Comparison of ENCODE assay signal across 22 cellular contexts in the genomic region with DNA sequence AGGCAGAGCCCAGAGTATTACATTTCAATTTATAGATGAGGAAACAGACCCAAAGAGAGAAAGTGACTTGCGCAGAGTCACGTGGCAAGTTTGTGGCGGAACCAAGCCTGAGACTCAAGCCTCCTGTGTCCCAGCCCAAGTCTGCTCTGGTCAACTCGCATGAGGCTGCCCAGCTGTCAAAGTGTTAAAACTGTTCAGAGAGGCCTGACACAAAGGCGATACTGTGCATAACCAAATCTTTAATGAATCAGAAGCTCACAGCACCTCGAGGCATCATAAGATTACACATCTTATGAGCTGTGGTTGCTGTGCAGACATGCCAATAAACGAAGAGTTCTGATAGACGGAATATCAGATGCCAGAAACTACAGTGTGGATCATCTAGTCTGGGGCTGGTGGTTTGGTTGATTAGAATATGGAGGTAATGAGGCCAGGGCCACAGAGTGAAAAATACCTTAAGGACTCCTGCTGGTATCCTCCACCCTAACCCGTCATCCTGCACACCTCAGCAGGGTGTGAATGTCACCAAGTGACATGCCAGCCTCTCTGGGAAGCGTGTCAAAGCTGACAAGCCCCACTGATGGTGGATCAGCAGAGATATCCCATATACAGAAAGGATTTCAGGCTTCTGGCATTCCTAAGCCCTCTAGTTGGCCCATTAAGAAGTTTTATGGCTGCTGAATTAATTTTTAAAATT. TPM values are rescaled to one million over a fixed set of nuclear protein-coding genes. Genes with fewer than 3 reads are reported as not detected.
A peak's percentile ranks its signal among the peaks of the same experiment; 100 is the strongest.
DNase-seq lines count a peak whose midpoint lies in the region; ATAC-seq and TF ChIP-seq lines count a peak whose summit lies in the region.
"Had no signal": no experiment of that assay in that cellular context is flagged by ENCODE, and none has a peak within 500 bp of the region (broad histone marks: within the 10 kb centered on the region; RNA-seq: fewer than 3 reads in every experiment).

No MANE protein-coding gene starts in this region.

- H3K36me3 ChIP-seq in psoas muscle (ENCODE audit: insufficient read depth in 1 of 2, low read depth in 1 of 2) = no peaks in the 10 kb centered on the region

- CTCF ChIA-PET in WTC11 (lab: Charles Lee) = no interaction called here

- TF ChIP-seq CTCF in foreskin keratinocyte (conservative IDR thresholded peaks at IDR 0.05) (no peak), psoas muscle (IDR thresholded peaks at IDR 0.05) (no peak), WTC11 (IDR thresholded peaks at IDR 0.05) (no peak)

- no peak overlapping the region for H3K27ac Mint-ChIP-seq in WTC11
- H3K27ac Mint-ChIP-seq: IgD-negative memory B cell had no signal

- in situ Hi-C loops in SK-MEL-5 (cut with HindIII; ENCODE audit: low pct_unique_long_range_greater_than_20kb, low sequenced_read_pairs) (no loop called here), ACHN (cut with HindIII; ENCODE audit: low pct_ligation_motif_present, low pct_unique_long_range_greater_than_20kb, low sequenced_read_pairs) (no loop called here)

- POLR2A ChIA-PET in WTC11 (lab: Charles Lee) = no interaction called here

- no peak overlapping the region for H3K4me3 ChIP-seq in psoas muscle
- H3K4me3 ChIP-seq: A549, GM23248 had no signal

- H3K27me3 ChIP-seq in foreskin keratinocyte (no peaks in the 10 kb centered on the region), psoas muscle (ENCODE audit: insufficient read depth in 3 of 3, low read length in 2 of 3) (no peaks in the 10 kb centered on the region)

- H3K4me3 Mint-ChIP-seq in WTC11 = no peak overlapping the region
- H3K4me3 Mint-ChIP-seq: IgD-negative memory B cell had no signal

- no peaks in the 10 kb centered on the region for H3K9me3 ChIP-seq in psoas muscle
- H3K9me3 ChIP-seq: A549 had no signal

- no peaks in the 10 kb centered on the region for H3K36me3 Mint-ChIP-seq in WTC11

- no peaks in the 10 kb centered on the region for H3K4me1 Mint-ChIP-seq in WTC11
- H3K4me1 Mint-ChIP-seq: IgD-negative memory B cell had no signal

- H3K27ac ChIP-seq in foreskin keratinocyte (peak overlapping the region; percentile 78), psoas muscle (peak overlapping the region; percentile 42)
- H3K27ac ChIP-seq: A549, GM23248 had no signal

- 74 to 79% (median 75%) methylated on average over 10 of the region's 10 CpGs for WGBS in psoas muscle, 3 donors

- no peaks in the 10 kb centered on the region for H3K27me3 Mint-ChIP-seq in WTC11 (ENCODE audit: low read depth)
- H3K27me3 Mint-ChIP-seq: IgD-negative memory B cell had no signal

- H3K4me1 ChIP-seq in foreskin keratinocyte (peaks cover 24% of the 10 kb centered on the region), psoas muscle (no peaks in the 10 kb centered on the region)
- H3K4me1 ChIP-seq: A549 had no signal

- ATAC-seq in foreskin keratinocyte (peak; percentile 85), psoas muscle (no peak), WTC11 (no peak)
- ATAC-seq: A549 had no signal

- intact Hi-C loops in psoas muscle (cut with DNase I) = no loop called here

- DNase-seq in COLO829 (ENCODE audit: low spot score) = peak; percentile 95
- DNase-seq in SK-MEL-5 (ENCODE audit: low read depth, low spot score) = peak; percentile 94
- peak; percentile 80 to 88 for DNase-seq in foreskin keratinocyte
- DNase-seq in psoas muscle = no peak
- no peak for DNase-seq in DMS153 treated with DMSO at 0.1 percent for 48 hours (lab: John Stamatoyannopoulos, UW; ENCODE audit: unreplicated experiment)
- no peak for DNase-seq in ACHN
- no peak for DNase-seq in WTC11 (ENCODE audit: low spot score)
- DNase-seq in inferior parietal cortex (ENCODE audit: extremely low spot score) = no peak
- DNase-seq: AML-193; Calu3; DND-41; GF-D8; GM23248; MV-4-11; NCI-H1417 treated with DMSO at 0.1 percent for 48 hours; NCI-H2081 treated with DMSO at 0.1 percent for 48 hours; NCI-H2227 treated with DMSO at 0.1 percent for 48 hours; NCI-H69; NK-92 treated with Interleukin-12 subunit alpha and Interleukin-12 subunit beta, amount 100 ng/mL, for 24 hours; OCI-M1 had no signal

- no peaks in the 10 kb centered on the region for H3K9me3 Mint-ChIP-seq in WTC11
- H3K9me3 Mint-ChIP-seq: IgD-negative memory B cell had no signal

TF ChIP-seq in WTC11, 78 proteins besides CTCF, POLR2A, EP300 and RAD21 (continues in another document):
- TF ChIP-seq IRF2 (CRISPR knock-in tag; IDR thresholded peaks at IDR 0.05; ENCODE audit: borderline replicate concordance, low read depth) = no peak
- no peak for TF ChIP-seq NR1H2 (CRISPR knock-in tag; IDR thresholded peaks at IDR 0.05)
- TF ChIP-seq, protein P1, sequence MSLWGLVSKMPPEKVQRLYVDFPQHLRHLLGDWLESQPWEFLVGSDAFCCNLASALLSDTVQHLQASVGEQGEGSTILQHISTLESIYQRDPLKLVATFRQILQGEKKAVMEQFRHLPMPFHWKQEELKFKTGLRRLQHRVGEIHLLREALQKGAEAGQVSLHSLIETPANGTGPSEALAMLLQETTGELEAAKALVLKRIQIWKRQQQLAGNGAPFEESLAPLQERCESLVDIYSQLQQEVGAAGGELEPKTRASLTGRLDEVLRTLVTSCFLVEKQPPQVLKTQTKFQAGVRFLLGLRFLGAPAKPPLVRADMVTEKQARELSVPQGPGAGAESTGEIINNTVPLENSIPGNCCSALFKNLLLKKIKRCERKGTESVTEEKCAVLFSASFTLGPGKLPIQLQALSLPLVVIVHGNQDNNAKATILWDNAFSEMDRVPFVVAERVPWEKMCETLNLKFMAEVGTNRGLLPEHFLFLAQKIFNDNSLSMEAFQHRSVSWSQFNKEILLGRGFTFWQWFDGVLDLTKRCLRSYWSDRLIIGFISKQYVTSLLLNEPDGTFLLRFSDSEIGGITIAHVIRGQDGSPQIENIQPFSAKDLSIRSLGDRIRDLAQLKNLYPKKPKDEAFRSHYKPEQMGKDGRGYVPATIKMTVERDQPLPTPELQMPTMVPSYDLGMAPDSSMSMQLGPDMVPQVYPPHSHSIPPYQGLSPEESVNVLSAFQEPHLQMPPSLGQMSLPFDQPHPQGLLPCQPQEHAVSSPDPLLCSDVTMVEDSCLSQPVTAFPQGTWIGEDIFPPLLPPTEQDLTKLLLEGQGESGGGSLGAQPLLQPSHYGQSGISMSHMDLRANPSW (CRISPR knock-in tag; conservative IDR thresholded peaks at IDR 0.05; ENCODE audit: low read depth) = no peak
- TF ChIP-seq RELA (CRISPR knock-in tag; IDR thresholded peaks at IDR 0.05; ENCODE audit: borderline replicate concordance) = no peak
- TF ChIP-seq, protein P2, sequence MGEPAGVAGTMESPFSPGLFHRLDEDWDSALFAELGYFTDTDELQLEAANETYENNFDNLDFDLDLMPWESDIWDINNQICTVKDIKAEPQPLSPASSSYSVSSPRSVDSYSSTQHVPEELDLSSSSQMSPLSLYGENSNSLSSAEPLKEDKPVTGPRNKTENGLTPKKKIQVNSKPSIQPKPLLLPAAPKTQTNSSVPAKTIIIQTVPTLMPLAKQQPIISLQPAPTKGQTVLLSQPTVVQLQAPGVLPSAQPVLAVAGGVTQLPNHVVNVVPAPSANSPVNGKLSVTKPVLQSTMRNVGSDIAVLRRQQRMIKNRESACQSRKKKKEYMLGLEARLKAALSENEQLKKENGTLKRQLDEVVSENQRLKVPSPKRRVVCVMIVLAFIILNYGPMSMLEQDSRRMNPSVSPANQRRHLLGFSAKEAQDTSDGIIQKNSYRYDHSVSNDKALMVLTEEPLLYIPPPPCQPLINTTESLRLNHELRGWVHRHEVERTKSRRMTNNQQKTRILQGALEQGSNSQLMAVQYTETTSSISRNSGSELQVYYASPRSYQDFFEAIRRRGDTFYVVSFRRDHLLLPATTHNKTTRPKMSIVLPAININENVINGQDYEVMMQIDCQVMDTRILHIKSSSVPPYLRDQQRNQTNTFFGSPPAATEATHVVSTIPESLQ (CRISPR knock-in tag; IDR thresholded peaks at IDR 0.05) = no peak
- no peak for TF ChIP-seq TCF7 (CRISPR knock-in tag; IDR thresholded peaks at IDR 0.05; ENCODE audit: low read depth)
- TF ChIP-seq GTF2I (CRISPR knock-in tag; conservative IDR thresholded peaks at IDR 0.05) = no peak
- TF ChIP-seq, protein P3, sequence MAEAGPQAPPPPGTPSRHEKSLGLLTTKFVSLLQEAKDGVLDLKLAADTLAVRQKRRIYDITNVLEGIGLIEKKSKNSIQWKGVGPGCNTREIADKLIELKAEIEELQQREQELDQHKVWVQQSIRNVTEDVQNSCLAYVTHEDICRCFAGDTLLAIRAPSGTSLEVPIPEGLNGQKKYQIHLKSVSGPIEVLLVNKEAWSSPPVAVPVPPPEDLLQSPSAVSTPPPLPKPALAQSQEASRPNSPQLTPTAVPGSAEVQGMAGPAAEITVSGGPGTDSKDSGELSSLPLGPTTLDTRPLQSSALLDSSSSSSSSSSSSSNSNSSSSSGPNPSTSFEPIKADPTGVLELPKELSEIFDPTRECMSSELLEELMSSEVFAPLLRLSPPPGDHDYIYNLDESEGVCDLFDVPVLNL (CRISPR knock-in tag; IDR thresholded peaks at IDR 0.05; ENCODE audit: borderline replicate concordance, low read depth) = no peak
- TF ChIP-seq NFYB (CRISPR knock-in tag; conservative IDR thresholded peaks at IDR 0.05; ENCODE audit: low read depth) = no peak
- TF ChIP-seq, protein P4, sequence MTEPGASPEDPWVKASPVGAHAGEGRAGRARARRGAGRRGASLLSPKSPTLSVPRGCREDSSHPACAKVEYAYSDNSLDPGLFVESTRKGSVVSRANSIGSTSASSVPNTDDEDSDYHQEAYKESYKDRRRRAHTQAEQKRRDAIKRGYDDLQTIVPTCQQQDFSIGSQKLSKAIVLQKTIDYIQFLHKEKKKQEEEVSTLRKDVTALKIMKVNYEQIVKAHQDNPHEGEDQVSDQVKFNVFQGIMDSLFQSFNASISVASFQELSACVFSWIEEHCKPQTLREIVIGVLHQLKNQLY (CRISPR knock-in tag; IDR thresholded peaks at IDR 0.05) = no peak
- TF ChIP-seq ZNF219 (CRISPR knock-in tag; IDR thresholded peaks at IDR 0.05; ENCODE audit: borderline replicate concordance) = no peak

RNA-seq across cellular contexts. Expression of a gene that starts 42.2 kb away (rescaled TPM):
- not detected in 2 replicates for total RNA-seq in SK-MEL-5 (2014; rRNA removed; shearing (Covaris generic))
- not detected in 2 replicates for polyA plus RNA-seq in SK-MEL-5 (2015; cell fraction: cytosol; rRNA removed)
- not detected in 2 replicates for polyA plus RNA-seq in SK-MEL-5 (2015; cell fraction: nucleus; rRNA removed)
- total RNA-seq in foreskin keratinocyte (0.11 and 0.17 TPM in 2 replicates), psoas muscle (10 to 100 TPM in 1 of 4 donors, 1 to 10 TPM in 3; 4.3 to 26.6 (median 6.1) TPM), WTC11 (2021) (6.1 to 10.1 TPM (median 7.9 TPM) in 3 replicates)
- polyA plus RNA-seq in foreskin keratinocyte (0.20 TPM in 1 of 2 replicates, not detected in the other), psoas muscle (1 to 10 TPM in 2 of 3 donors, under 1 TPM in 1; 0.52 to 5.9 (median 4.3) TPM)
- total RNA-seq: GM23248 had no signal
- polyA plus RNA-seq: GM23248, IgD-negative memory B cell had no signal

RNA-seq across cellular contexts. Expression of a gene that starts 52.0 kb away (rescaled TPM):
- not detected in 2 replicates for total RNA-seq in SK-MEL-5 (2014; rRNA removed; shearing (Covaris generic))
- polyA plus RNA-seq in SK-MEL-5 (2015; cell fraction: cytosol; rRNA removed) = not detected in 2 replicates
- polyA plus RNA-seq in SK-MEL-5 (2015; cell fraction: nucleus; rRNA removed) = not detected in 2 replicates
- total RNA-seq in foreskin keratinocyte (153 and 171 TPM in 2 replicates), psoas muscle (1 to 10 TPM; 1.2 to 6.7 (median 3.3) TPM), WTC11 (2021) (0.18 to 0.41 TPM (median 0.24 TPM) in 3 replicates)
- polyA plus RNA-seq in foreskin keratinocyte (92.5 and 104 TPM in 2 replicates), psoas muscle (1 to 10 TPM in 2 of 3 donors, under 1 TPM in 1; 0.32 to 2.7 (median 2.4) TPM)
- polyA plus RNA-seq: A549, IgD-negative memory B cell had no signal

Comparison
In these comparisons a context has a peak if more than half of its experiments do, and no peak if none do; other contexts are left out.
1. DNase-seq: peak in COLO829 (single experiment), SK-MEL-5 (single experiment) and foreskin keratinocyte (2 of 2); none in psoas muscle (0 of 2), DMS153 treated with DMSO at 0.1 percent for 48 hours (single experiment), ACHN (single experiment), WTC11 (single experiment) and inferior parietal cortex (single experiment).
2. RNA of a gene that starts 52.0 kb away (total RNA-seq): 153 to 171 TPM in foreskin keratinocyte; 1.2 to 6.7 TPM in psoas muscle, 0.18 to 0.41 TPM in WTC11 and not detected in SK-MEL-5; every median in the first group is over 10 times any median in the second.